Comparison of ENCODE assay signal across 9 cellular contexts in genomic region chr1:185595835-185596667, GRCh38.
A peak's percentile ranks its signal among the peaks of the same experiment; 100 is the strongest.
DNase-seq lines count a peak whose midpoint lies in the region; ATAC-seq and TF ChIP-seq lines count a peak whose summit lies in the region.
"Had no signal": no experiment of that assay in that cellular context is flagged by ENCODE, and none has a peak within 500 bp of the region (broad histone marks: within the 10 kb centered on the region; RNA-seq: fewer than 3 reads in every experiment).

No MANE protein-coding gene starts in this region.

- H3K9me3 Mint-ChIP-seq in stimulated activated effector memory CD8-positive, alpha-beta T cell treated with anti-CD3 and anti-CD28 coated beads, Interleukin-12 subunit alpha, Interleukin-12 subunit beta, amount 100 ng/mL, for 72 hours: no peaks in the 10 kb centered on the region

- H3K4me3 Mint-ChIP-seq in stimulated activated effector memory CD8-positive, alpha-beta T cell treated with anti-CD3 and anti-CD28 coated beads, Interleukin-12 subunit alpha, Interleukin-12 subunit beta, amount 100 ng/mL, for 72 hours: no peak overlapping the region

- DNase-seq in GM12864 (ENCODE audit: low read depth): peak; percentile 26
- peak; percentile 15 to 53 (median 32) for DNase-seq in T-helper 1 cell
- DNase-seq in astrocyte of the cerebellum (ENCODE audit: low read depth): peak; percentile 23
- DNase-seq in left kidney (ENCODE audit: low read depth, low spot score): peak; percentile 71
- DNase-seq in stimulated activated effector memory CD8-positive, alpha-beta T cell treated with anti-CD3 and anti-CD28 coated beads, Interleukin-12 subunit alpha, Interleukin-12 subunit beta, amount 100 ng/mL, for 72 hours (ENCODE audit: low spot score in 2 of 2): peak; percentile 34 to 68
- DNase-seq: left cardiac atrium had no signal

- TF ChIP-seq CTCF in GM12864 (IDR thresholded peaks at IDR 0.05; ENCODE audit: low read depth, low read length, missing control alignments) (peak; percentile 91), LNCAP (IDR thresholded peaks at IDR 0.05) (peak; percentile 91), astrocyte of the cerebellum (IDR thresholded peaks at IDR 0.05; ENCODE audit: low read depth, low read length, missing control alignments) (peak; percentile 77)

- H3K36me3 Mint-ChIP-seq in stimulated activated effector memory CD8-positive, alpha-beta T cell treated with anti-CD3 and anti-CD28 coated beads, Interleukin-12 subunit alpha, Interleukin-12 subunit beta, amount 100 ng/mL, for 72 hours: no peaks in the 10 kb centered on the region

- no peak overlapping the region for H3K27ac Mint-ChIP-seq in stimulated activated effector memory CD8-positive, alpha-beta T cell treated with anti-CD3 and anti-CD28 coated beads, Interleukin-12 subunit alpha, Interleukin-12 subunit beta, amount 100 ng/mL, for 72 hours

- no peak overlapping the region for H3K4me3 ChIP-seq in GM12864 (ENCODE audit: low read depth, low read length)
- no peak overlapping the region for H3K4me3 ChIP-seq in astrocyte of the cerebellum (ENCODE audit: low read depth, low read length)

- in situ Hi-C loops in astrocyte of the cerebellum (cut with HindIII; ENCODE audit: low sequenced_read_pairs): no loop called here

- peak; percentile 98 for ATAC-seq in GM21786 (IDR thresholded peaks at IDR 0.05; ENCODE audit: unreplicated experiment)
- peak; percentile 80 for ATAC-seq in stimulated activated effector memory CD8-positive, alpha-beta T cell treated with anti-CD3 and anti-CD28 coated beads, Interleukin-12 subunit alpha, Interleukin-12 subunit beta, amount 100 ng/mL, for 72 hours
- ATAC-seq in HG02840 (IDR thresholded peaks at IDR 0.05; ENCODE audit: low FRiP score, unreplicated experiment): no peak

- peaks cover 20% of the 10 kb centered on the region for H3K4me1 Mint-ChIP-seq in stimulated activated effector memory CD8-positive, alpha-beta T cell treated with anti-CD3 and anti-CD28 coated beads, Interleukin-12 subunit alpha, Interleukin-12 subunit beta, amount 100 ng/mL, for 72 hours
